In genomic region chr9:107931071-107931715, GRCh38 we compare ENCODE assay signal across 24 cellular contexts.
"Had no signal": no experiment of that assay in that cellular context is flagged by ENCODE, and none has a peak within 500 bp of the region (broad histone marks: within the 10 kb centered on the region; RNA-seq: fewer than 3 reads in every experiment).

No MANE protein-coding gene starts in this region.

- H3K36me3 ChIP-seq: SJSA1 had no signal

- H3K4me3 ChIP-seq: SJSA1 had no signal

- DNase-seq: activated CD4-positive, alpha-beta memory T cell treated with anti-CD3 and anti-CD28 coated beads, Interleukin-2, amount 10 ng/mL, durations not matched to agents 7 days and 5 days; activated CD4-positive, alpha-beta T cell treated with anti-CD3 and anti-CD28 coated beads, Interleukin-2, amount 50 U/mL, for 1 hour; activated CD4-positive, CD25-positive, alpha-beta regulatory T cell; activated gamma-delta T cell; activated naive CD4-positive, alpha-beta T cell treated with anti-CD3 and anti-CD28 coated beads for 36 hours; activated naive CD8-positive, alpha-beta T cell treated with anti-CD3 and anti-CD28 coated beads for 36 hours; activated T-cell treated with anti-CD3 and anti-CD28 coated beads for 4 hours; activated T-cell treated with anti-CD3 and anti-CD28 coated beads, Interleukin-2, amount 50 U/mL, for 48 hours; anterior cingulate cortex; Kasumi-1; NCI-H1105 treated with DMSO at 0.1 percent for 48 hours; NCI-H146; NCI-H187 treated with DMSO at 0.1 percent for 48 hours; NCI-H2081 treated with DMSO at 0.1 percent for 48 hours; NCI-H446; NCI-H524; PC-3; SHP77; T-helper 17 cell; T-helper 9 cell had no signal

- H3K9me3 ChIP-seq: SJSA1 had no signal

- ATAC-seq: activated T-helper 17 cell treated with anti-CD3 and anti-CD28 coated beads, Interleukin-2, amount 50 U/mL, for 72 hours; PC-3; SK-N-SH treated with all-trans-retinoic acid at 6 μM for 48 hours; T-helper 17 cell had no signal

- H3K4me1 ChIP-seq: SJSA1 had no signal

- H3K4me3 Mint-ChIP-seq: activated CD4-positive, alpha-beta memory T cell treated with anti-CD3 and anti-CD28 coated beads, Interleukin-2, amount 10 ng/mL, durations not matched to agents 7 days and 5 days; activated naive CD4-positive, alpha-beta T cell treated with anti-CD3 and anti-CD28 coated beads for 36 hours; activated naive CD8-positive, alpha-beta T cell treated with anti-CD3 and anti-CD28 coated beads for 36 hours; activated T-helper 17 cell treated with anti-CD3 and anti-CD28 coated beads, Interleukin-2, amount 50 U/mL, for 72 hours; T-helper 17 cell had no signal

- H3K27ac ChIP-seq: SJSA1, VCaP had no signal

- H3K9me3 Mint-ChIP-seq: activated naive CD4-positive, alpha-beta T cell treated with anti-CD3 and anti-CD28 coated beads for 36 hours had no signal

- H3K4me1 Mint-ChIP-seq: activated CD4-positive, alpha-beta memory T cell treated with anti-CD3 and anti-CD28 coated beads, Interleukin-2, amount 10 ng/mL, durations not matched to agents 7 days and 5 days; activated naive CD8-positive, alpha-beta T cell treated with anti-CD3 and anti-CD28 coated beads for 36 hours; activated T-helper 17 cell treated with anti-CD3 and anti-CD28 coated beads, Interleukin-2, amount 50 U/mL, for 72 hours; T-helper 17 cell had no signal

- H3K27ac Mint-ChIP-seq: activated CD4-positive, alpha-beta memory T cell treated with anti-CD3 and anti-CD28 coated beads, Interleukin-2, amount 10 ng/mL, durations not matched to agents 7 days and 5 days; activated naive CD4-positive, alpha-beta T cell treated with anti-CD3 and anti-CD28 coated beads for 36 hours; activated naive CD8-positive, alpha-beta T cell treated with anti-CD3 and anti-CD28 coated beads for 36 hours; activated T-helper 17 cell treated with anti-CD3 and anti-CD28 coated beads, Interleukin-2, amount 50 U/mL, for 72 hours; T-helper 17 cell had no signal

- H3K36me3 Mint-ChIP-seq: activated naive CD8-positive, alpha-beta T cell treated with anti-CD3 and anti-CD28 coated beads for 36 hours had no signal

- H3K27me3 ChIP-seq: SJSA1 had no signal

- H3K27me3 Mint-ChIP-seq: activated CD4-positive, alpha-beta memory T cell treated with anti-CD3 and anti-CD28 coated beads, Interleukin-2, amount 10 ng/mL, durations not matched to agents 7 days and 5 days; activated naive CD8-positive, alpha-beta T cell treated with anti-CD3 and anti-CD28 coated beads for 36 hours; activated T-helper 17 cell treated with anti-CD3 and anti-CD28 coated beads, Interleukin-2, amount 50 U/mL, for 72 hours; T-helper 17 cell had no signal
